In genomic region chr7:106064836-106065559, GRCh38 we compare ENCODE assay signal across 9 cellular contexts. TPM values are rescaled to one million over a fixed set of nuclear protein-coding genes. Genes with fewer than 3 reads are reported as not detected.
A peak's percentile ranks its signal among the peaks of the same experiment; 100 is the strongest.
DNase-seq lines count a peak whose midpoint lies in the region; ATAC-seq, FAIRE-seq and TF ChIP-seq lines count a peak whose summit lies in the region.
"Had no signal": no experiment of that assay in that cellular context is flagged by ENCODE, and none has a peak within 500 bp of the region (broad histone marks: within the 10 kb centered on the region; RNA-seq: fewer than 3 reads in every experiment).

No MANE protein-coding gene starts in this region.

- TF ChIP-seq CTCF in gastroesophageal sphincter (IDR thresholded peaks at IDR 0.05) (peak in 3 of 4 experiments; percentile 31 to 34 (median 34)), pancreas (IDR thresholded peaks at IDR 0.05) (no peak)

- peak overlapping the region in 1 of 2 donors; percentile 27 for H3K4me3 ChIP-seq in gastroesophageal sphincter
- peak overlapping the region in 2 of 4 donors; percentile 3 to 11 for H3K4me3 ChIP-seq in pancreas

- no peak overlapping the region for H3K27ac Mint-ChIP-seq in activated CD8-positive, alpha-beta memory T cell treated with anti-CD3 and anti-CD28 coated beads, Interleukin-2, amount 10 ng/mL, durations not matched to agents 7 days and 5 days

- ATAC-seq in activated CD8-positive, alpha-beta memory T cell treated with anti-CD3 and anti-CD28 coated beads, Interleukin-2, amount 10 ng/mL, durations not matched to agents 7 days and 5 days, result no peak
- peak; percentile 96 for ATAC-seq in gastroesophageal sphincter
- peak; percentile 81 to 91 (median 86) for ATAC-seq in pancreas
- ATAC-seq in activated T-cell treated with anti-CD3 and anti-CD28 coated beads, Interleukin-2, amount 50 U/mL, for 4 hours, result no peak
- ATAC-seq in GM21723 (IDR thresholded peaks at IDR 0.05; ENCODE audit: unreplicated experiment), result no peak

- no peaks in the 10 kb centered on the region for H3K9me3 Mint-ChIP-seq in activated CD8-positive, alpha-beta memory T cell treated with anti-CD3 and anti-CD28 coated beads, Interleukin-2, amount 10 ng/mL, durations not matched to agents 7 days and 5 days (ENCODE audit: low read depth)
- no peaks in the 10 kb centered on the region for H3K9me3 Mint-ChIP-seq in activated T-cell treated with anti-CD3 and anti-CD28 coated beads, Interleukin-2, amount 50 U/mL, for 4 hours

- 0% methylated on average over 2 to 3 of the region's 12 CpGs for WGBS in gastroesophageal sphincter (ENCODE audit: low coverage in 1 of 2), 2 donors
- WGBS in pancreas, 2 donors, result 46% methylated on average over 12 of the region's 12 CpGs

- no peaks in the 10 kb centered on the region for H3K9me3 ChIP-seq in gastroesophageal sphincter
- no peaks in the 10 kb centered on the region for H3K9me3 ChIP-seq in pancreas

- H3K4me3 Mint-ChIP-seq in activated CD8-positive, alpha-beta memory T cell treated with anti-CD3 and anti-CD28 coated beads, Interleukin-2, amount 10 ng/mL, durations not matched to agents 7 days and 5 days, result no peak overlapping the region
- H3K4me3 Mint-ChIP-seq in activated T-cell treated with anti-CD3 and anti-CD28 coated beads, Interleukin-2, amount 50 U/mL, for 4 hours, result no peak overlapping the region

- peaks cover 12 to 82% (median 27%) of the 10 kb centered on the region in 3 donors for H3K4me1 ChIP-seq in gastroesophageal sphincter
- H3K4me1 ChIP-seq in pancreas, result peaks cover 0 to 6% (median 1%) of the 10 kb centered on the region in 3 donors

- TF ChIP-seq EP300 in gastroesophageal sphincter (IDR thresholded peaks at IDR 0.05), result no peak

- peak overlapping the region; percentile 72 to 91 (median 86) for H3K27ac ChIP-seq in gastroesophageal sphincter
- H3K27ac ChIP-seq in pancreas, result peak overlapping the region; percentile 48 to 75 (median 58)

- no peak for FAIRE-seq in pancreas (lab: Jason Lieb, UNC)
- FAIRE-seq: G401.6 had no signal

- DNase-seq in activated CD8-positive, alpha-beta memory T cell treated with anti-CD3 and anti-CD28 coated beads, Interleukin-2, amount 10 ng/mL, durations not matched to agents 7 days and 5 days, result peak; percentile 36
- DNase-seq in activated CD8-positive, alpha-beta memory T cell treated with anti-CD3 and anti-CD28 coated beads, Interleukin-2, amount 50 U/mL, for 48 hours, result no peak
- DNase-seq in T1000 (lab: John Stamatoyannopoulos, UW) (peak; percentile 69), pancreas (peak in 5 of 6 donors; percentile 59 to 74 (median 68)), NOMO-1 treated with dmso at 0.1 percent for 144 hours (lab: John Stamatoyannopoulos, UW; ENCODE audit: unreplicated experiment) (no peak)
- no peak for DNase-seq in activated T-cell treated with anti-CD3 and anti-CD28 coated beads, Interleukin-2, amount 50 U/mL, for 4 hours

- no peaks in the 10 kb centered on the region for H3K27me3 Mint-ChIP-seq in activated CD8-positive, alpha-beta memory T cell treated with anti-CD3 and anti-CD28 coated beads, Interleukin-2, amount 10 ng/mL, durations not matched to agents 7 days and 5 days
- no peaks in the 10 kb centered on the region for H3K27me3 Mint-ChIP-seq in activated T-cell treated with anti-CD3 and anti-CD28 coated beads, Interleukin-2, amount 50 U/mL, for 4 hours (ENCODE audit: low read depth)

- peaks cover 24% of the 10 kb centered on the region for H3K4me1 Mint-ChIP-seq in activated CD8-positive, alpha-beta memory T cell treated with anti-CD3 and anti-CD28 coated beads, Interleukin-2, amount 10 ng/mL, durations not matched to agents 7 days and 5 days
- H3K4me1 Mint-ChIP-seq in activated T-cell treated with anti-CD3 and anti-CD28 coated beads, Interleukin-2, amount 50 U/mL, for 4 hours (ENCODE audit: low read depth), result peaks cover 19% of the 10 kb centered on the region

- no peaks in the 10 kb centered on the region for H3K36me3 ChIP-seq in gastroesophageal sphincter
- H3K36me3 ChIP-seq in pancreas, result no peaks in the 10 kb centered on the region

- H3K27me3 ChIP-seq in gastroesophageal sphincter, result no peaks in the 10 kb centered on the region
- H3K27me3 ChIP-seq in pancreas, result no peaks in the 10 kb centered on the region

- no peaks in the 10 kb centered on the region for H3K36me3 Mint-ChIP-seq in activated CD8-positive, alpha-beta memory T cell treated with anti-CD3 and anti-CD28 coated beads, Interleukin-2, amount 10 ng/mL, durations not matched to agents 7 days and 5 days
- no peaks in the 10 kb centered on the region for H3K36me3 Mint-ChIP-seq in activated T-cell treated with anti-CD3 and anti-CD28 coated beads, Interleukin-2, amount 50 U/mL, for 4 hours (ENCODE audit: insufficient read depth)

- intact Hi-C loops in pancreas (cut with DNase I), result loop anchor here in 1 of 3 donors (10.0 kb wide), 1 partner anchor 90 kb away; no protein-coding TSS in a partner anchor

- CTCF ChIA-PET in activated CD8-positive, alpha-beta memory T cell treated with anti-CD3 and anti-CD28 coated beads, Interleukin-2, amount 10 ng/mL, durations not matched to agents 7 days and 5 days (lab: Charles Lee), result interaction anchor here (1.4 kb wide), 1 partner anchor 61 kb away, joined by 3 read pairs; no protein-coding TSS in a partner anchor

- TF ChIP-seq POLR2A in gastroesophageal sphincter (IDR thresholded peaks at IDR 0.05), result no peak

RNA-seq across cellular contexts. Expression of gene SYPL1, which starts 47.1 kb away (rescaled TPM):
- total RNA-seq in activated CD8-positive, alpha-beta memory T cell treated with anti-CD3 and anti-CD28 coated beads, Interleukin-2, amount 10 ng/mL, durations not matched to agents 7 days and 5 days, result 10 to 100 TPM; 21.9 to 24.1 TPM
- 100 to 1,000 TPM in 1 of 4 donors, 10 to 100 TPM in 3; 80.0 to 132 (median 93.2) TPM for total RNA-seq in gastroesophageal sphincter
- total RNA-seq in pancreas, result 10 to 100 TPM; 23.4 to 44.7 (median 33.5) TPM
- 10 to 100 TPM; 16.4 to 38.6 TPM for polyA plus RNA-seq in pancreas
- 10 to 100 TPM; 20.0 to 24.1 (median 21.5) TPM for total RNA-seq in activated T-cell treated with anti-CD3 and anti-CD28 coated beads, Interleukin-2, amount 50 U/mL, for 4 hours

Comparison
In these comparisons a context has a peak if more than half of its experiments do, and no peak if none do; other contexts are left out.
1. DNase-seq: peak in activated CD8-positive, alpha-beta memory T cell treated with anti-CD3 and anti-CD28 coated beads, Interleukin-2, amount 10 ng/mL, durations not matched to agents 7 days and 5 days (single experiment), T1000 (single experiment) and pancreas (5 of 6); none in activated CD8-positive, alpha-beta memory T cell treated with anti-CD3 and anti-CD28 coated beads, Interleukin-2, amount 50 U/mL, for 48 hours (single experiment), NOMO-1 treated with dmso at 0.1 percent for 144 hours (single experiment) and activated T-cell treated with anti-CD3 and anti-CD28 coated beads, Interleukin-2, amount 50 U/mL, for 4 hours (single experiment).
2. ATAC-seq: peak in gastroesophageal sphincter (single experiment) and pancreas (4 of 4); none in activated CD8-positive, alpha-beta memory T cell treated with anti-CD3 and anti-CD28 coated beads, Interleukin-2, amount 10 ng/mL, durations not matched to agents 7 days and 5 days (single experiment), activated T-cell treated with anti-CD3 and anti-CD28 coated beads, Interleukin-2, amount 50 U/mL, for 4 hours (0 of 2) and GM21723 (single experiment).
3. CTCF ChIP-seq: peak in gastroesophageal sphincter (3 of 4); none in pancreas (0 of 4).